Comparison of ENCODE assay signal across 25 cellular contexts in the genomic region with DNA sequence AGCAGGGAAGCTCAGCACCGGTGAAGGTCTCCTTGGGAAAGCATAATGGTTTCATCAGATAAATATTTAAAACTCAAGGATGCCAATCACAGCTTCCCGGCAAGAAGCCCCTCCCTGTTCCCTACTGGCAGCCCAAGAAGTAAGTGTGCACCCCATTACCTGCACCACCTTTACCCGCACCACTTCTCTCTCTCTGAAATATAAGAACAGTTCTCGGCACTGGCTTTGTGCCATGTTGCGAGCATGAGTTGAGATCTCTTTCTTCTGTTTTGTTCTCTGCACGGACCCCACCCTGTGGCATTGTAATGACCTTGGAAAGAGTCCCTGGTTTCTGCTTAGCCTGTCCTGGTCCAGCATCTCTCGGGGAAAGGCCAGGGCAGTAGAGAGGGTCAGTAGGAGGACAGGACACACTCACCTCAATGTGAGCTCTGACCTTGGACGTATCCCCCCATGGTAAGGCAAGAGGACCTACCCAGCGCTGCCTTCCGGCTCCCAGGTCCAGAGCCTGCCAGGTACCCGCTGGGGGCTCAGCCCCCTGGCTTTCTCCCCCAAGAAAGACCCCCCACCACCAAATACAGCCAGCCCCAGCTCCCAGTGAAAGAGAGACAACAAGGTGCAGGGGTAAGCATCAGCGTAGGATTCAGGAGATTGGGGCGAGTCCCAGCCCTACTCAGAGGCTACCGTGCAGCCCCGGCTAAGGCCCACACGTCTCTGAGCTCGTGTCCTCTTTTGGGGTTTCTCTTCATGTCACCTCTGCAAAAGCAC.
"Had no signal": no experiment of that assay in that cellular context is flagged by ENCODE, and none has a peak within 500 bp of the region (broad histone marks: within the 10 kb centered on the region; RNA-seq: fewer than 3 reads in every experiment).

No MANE protein-coding gene starts in this region.

- H3K27ac Mint-ChIP-seq: activated CD4-positive, alpha-beta memory T cell treated with anti-CD3 and anti-CD28 coated beads for 36 hours; activated CD4-positive, alpha-beta T cell treated with anti-CD3 and anti-CD28 coated beads, Interleukin-2, amount 10 ng/mL, durations not matched to agents 7 days and 5 days; activated naive CD4-positive, alpha-beta T cell treated with anti-CD3 and anti-CD28 coated beads, Interleukin-2, amount 50 U/mL, for 72 hours; activated naive CD8-positive, alpha-beta T cell treated with anti-CD3 and anti-CD28 coated beads, Interleukin-2, amount 50 U/mL, for 24 hours; T-helper 1 cell treated with Interleukin-12 subunit alpha and Interleukin-12 subunit beta and Interleukin-4 antibody, amounts not matched to agents 30 μg/mL and 1 μg/mL, for 36 hours had no signal

- H3K27me3 ChIP-seq: Peyer's patch, SJSA1 had no signal

- ATAC-seq: activated naive CD4-positive, alpha-beta T cell treated with anti-CD3 and anti-CD28 coated beads, Interleukin-2, amount 50 U/mL, for 72 hours; activated naive CD8-positive, alpha-beta T cell treated with anti-CD3 and anti-CD28 coated beads, Interleukin-2, amount 50 U/mL, for 24 hours; activated T-cell treated with anti-CD3 and anti-CD28 coated beads, Interleukin-2, amount 50 U/mL, for 4 hours; SK-N-SH treated with all-trans-retinoic acid at 6 μM for 48 hours had no signal

- H3K9me3 ChIP-seq: Peyer's patch, SJSA1 had no signal

- H3K4me1 ChIP-seq: Peyer's patch, SJSA1 had no signal

- H3K9me3 Mint-ChIP-seq: activated CD4-positive, alpha-beta memory T cell treated with anti-CD3 and anti-CD28 coated beads for 36 hours; activated CD4-positive, alpha-beta T cell treated with anti-CD3 and anti-CD28 coated beads, Interleukin-2, amount 10 ng/mL, durations not matched to agents 7 days and 5 days; activated naive CD4-positive, alpha-beta T cell treated with anti-CD3 and anti-CD28 coated beads, Interleukin-2, amount 50 U/mL, for 72 hours; activated naive CD8-positive, alpha-beta T cell treated with anti-CD3 and anti-CD28 coated beads, Interleukin-2, amount 50 U/mL, for 24 hours; activated T-cell treated with anti-CD3 and anti-CD28 coated beads, Interleukin-2, amount 50 U/mL, for 4 hours; T-helper 1 cell treated with Interleukin-12 subunit alpha and Interleukin-12 subunit beta and Interleukin-4 antibody, amounts not matched to agents 30 μg/mL and 1 μg/mL, for 36 hours had no signal

- H3K36me3 Mint-ChIP-seq: activated CD4-positive, alpha-beta memory T cell treated with anti-CD3 and anti-CD28 coated beads for 36 hours; activated naive CD4-positive, alpha-beta T cell treated with anti-CD3 and anti-CD28 coated beads, Interleukin-2, amount 50 U/mL, for 72 hours; brain had no signal

- H3K36me3 ChIP-seq: Peyer's patch, SJSA1 had no signal

- H3K27ac ChIP-seq: Peyer's patch, RWPE1, SJSA1, VCaP had no signal

- DNase-seq: activated CD4-positive, alpha-beta memory T cell treated with anti-CD3 and anti-CD28 coated beads for 36 hours; activated CD4-positive, alpha-beta T cell treated with anti-CD3 and anti-CD28 coated beads, Interleukin-2, amount 10 ng/mL, durations not matched to agents 7 days and 5 days; activated CD4-positive, CD25-positive, alpha-beta regulatory T cell; activated CD8-positive, alpha-beta memory T cell treated with anti-CD3 and anti-CD28 coated beads for 24 hours; activated effector memory CD4-positive, alpha-beta T cell treated with anti-CD3 and anti-CD28 coated beads, Interleukin-2, amount 50 U/mL, for 16 hours; activated naive CD4-positive, alpha-beta T cell treated with Interleukin-2 at 50 U/mL for 16 hours; activated naive CD8-positive, alpha-beta T cell treated with anti-CD3 and anti-CD28 coated beads, Interleukin-2, amount 50 U/mL, for 24 hours; activated T-cell treated with anti-CD3 and anti-CD28 coated beads, Interleukin-2, amount 50 U/mL, for 4 hours; amniotic stem cell; Kasumi-1; KBM-7; NCI-H1105 treated with DMSO at 0.1 percent for 48 hours; NCI-H1436 treated with DMSO at 0.1 percent for 48 hours; NCI-H187; NCI-H2081; Peyer's patch; SHP77 had no signal

- H3K4me1 Mint-ChIP-seq: activated CD4-positive, alpha-beta T cell treated with anti-CD3 and anti-CD28 coated beads, Interleukin-2, amount 10 ng/mL, durations not matched to agents 7 days and 5 days; activated naive CD8-positive, alpha-beta T cell treated with anti-CD3 and anti-CD28 coated beads, Interleukin-2, amount 50 U/mL, for 24 hours had no signal

- H3K27me3 Mint-ChIP-seq: activated CD4-positive, alpha-beta T cell treated with anti-CD3 and anti-CD28 coated beads, Interleukin-2, amount 10 ng/mL, durations not matched to agents 7 days and 5 days had no signal

- H3K4me3 ChIP-seq: Peyer's patch, SJSA1 had no signal

- H3K4me3 Mint-ChIP-seq: activated CD4-positive, alpha-beta memory T cell treated with anti-CD3 and anti-CD28 coated beads for 36 hours; activated CD4-positive, alpha-beta T cell treated with anti-CD3 and anti-CD28 coated beads, Interleukin-2, amount 10 ng/mL, durations not matched to agents 7 days and 5 days; activated naive CD8-positive, alpha-beta T cell treated with anti-CD3 and anti-CD28 coated beads, Interleukin-2, amount 50 U/mL, for 24 hours; activated T-cell treated with anti-CD3 and anti-CD28 coated beads, Interleukin-2, amount 50 U/mL, for 4 hours; brain; T-helper 1 cell treated with Interleukin-12 subunit alpha and Interleukin-12 subunit beta and Interleukin-4 antibody, amounts not matched to agents 30 μg/mL and 1 μg/mL, for 36 hours had no signal

- FAIRE-seq: astrocyte had no signal
